In the genomic region with DNA sequence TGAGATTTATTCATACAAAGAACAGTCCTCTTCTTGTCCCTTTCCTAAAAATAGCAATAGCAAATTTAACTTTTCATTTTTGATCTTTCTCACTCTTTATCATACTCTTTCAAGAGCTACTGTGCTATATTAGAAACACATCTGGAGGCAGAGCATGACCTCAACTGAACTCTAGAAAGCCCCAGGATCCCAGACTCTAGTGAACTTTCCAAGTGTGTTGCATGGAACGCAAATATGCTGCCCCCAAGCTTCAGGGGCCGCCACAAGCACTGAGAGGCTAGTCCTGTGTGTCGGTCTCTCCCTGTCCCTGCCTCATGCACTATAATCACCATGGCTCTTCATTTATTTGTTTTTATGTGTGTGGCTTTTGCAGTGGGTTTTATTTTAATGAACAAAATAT, we compare ENCODE assay signal across 23 cellular contexts. TPM values are rescaled to one million over a fixed set of nuclear protein-coding genes. Genes with fewer than 3 reads are reported as not detected.
DNase-seq lines count a peak whose midpoint lies in the region; ATAC-seq and TF ChIP-seq lines count a peak whose summit lies in the region.
"Had no signal": no experiment of that assay in that cellular context is flagged by ENCODE, and none has a peak within 500 bp of the region (broad histone marks: within the 10 kb centered on the region; RNA-seq: fewer than 3 reads in every experiment).

No MANE protein-coding gene starts in this region.

- H3K27me3 ChIP-seq in BLaER1 treated with 17β-estradiol and CSF1 and Interleukin-3, amounts not matched to agents 10 nM and 100 nM: no peaks in the 10 kb centered on the region

- no peaks in the 10 kb centered on the region for H4K20me1 ChIP-seq in BLaER1 treated with 17β-estradiol and CSF1 and Interleukin-3, amounts not matched to agents 10 nM and 100 nM

- no peaks in the 10 kb centered on the region for H3K9me3 Mint-ChIP-seq in HFFc6

- peak overlapping the region; percentile 37; the same call in 1 of the 2 replicates for H3K27ac Mint-ChIP-seq in HFFc6
- H3K27ac Mint-ChIP-seq: CD14-positive monocyte; CD8-positive, alpha-beta memory T cell had no signal

- H3K9ac ChIP-seq in BLaER1 treated with 17β-estradiol and CSF1 and Interleukin-3, amounts not matched to agents 10 nM and 100 nM: no peak overlapping the region

- no peaks in the 10 kb centered on the region for H3K36me3 ChIP-seq in BLaER1 treated with 17β-estradiol and CSF1 and Interleukin-3, amounts not matched to agents 10 nM and 100 nM

- DNase-seq in HFFc6 (no peak), fibroblast of mammary gland (ENCODE audit: low read depth) (peak; percentile 7), sciatic nerve (ENCODE audit: low spot score) (no peak), NCI-H69 (lab: John Stamatoyannopoulos, UW) (no peak)
- DNase-seq in stimulated activated CD4-positive, alpha-beta T cell treated with anti-CD3 and anti-CD28 coated beads, Interleukin-12 subunit alpha, Interleukin-12 subunit beta, amount 100 ng/mL, for 4 hours: no peak
- DNase-seq: CD8-positive, alpha-beta memory T cell; DMS 273 treated with DMSO at 0.1 percent for 48 hours; DMS79; GDM1; KG1; MM.1S; NCI-H1048; NCI-H1417; NCI-H1694; NCI-H2029 treated with DMSO at 0.1 percent for 48 hours; NCI-H446 treated with DMSO at 0.1 percent for 48 hours; NCI-H526 treated with DMSO at 0.1 percent for 48 hours; SIG-M5 had no signal

- H3K36me3 Mint-ChIP-seq in HFFc6 (ENCODE audit: low read depth): no peaks in the 10 kb centered on the region
- H3K36me3 Mint-ChIP-seq: CD14-positive monocyte had no signal

- H3K4me3 ChIP-seq in BLaER1 treated with 17β-estradiol and CSF1 and Interleukin-3, amounts not matched to agents 10 nM and 100 nM: no peak overlapping the region
- H3K4me3 ChIP-seq in fibroblast of mammary gland (ENCODE audit: control insufficient read depth, low read depth, low read length): no peak overlapping the region
- H3K4me3 ChIP-seq: SK-N-MC had no signal

- intact Hi-C loops in sciatic nerve (cut with DNase I): no loop called here

- peak overlapping the region in 6 of 11 experiments; percentile 9 to 23 (median 22); a peak in 8 of 22 replicates for H3K4me2 ChIP-seq in BLaER1 treated with 17β-estradiol and CSF1 and Interleukin-3, amounts not matched to agents 10 nM and 100 nM

- peaks cover 1% of the 10 kb centered on the region; the same call in 1 of the 2 replicates for H3K27me3 Mint-ChIP-seq in HFFc6 (ENCODE audit: insufficient read depth)

- H3K27ac ChIP-seq in BLaER1 treated with 17β-estradiol and CSF1 and Interleukin-3, amounts not matched to agents 10 nM and 100 nM: no peak overlapping the region
- H3K27ac ChIP-seq: RWPE1, SK-N-MC had no signal

- peaks cover 29% of the 10 kb centered on the region for H3K4me1 Mint-ChIP-seq in HFFc6 (ENCODE audit: low read depth)
- H3K4me1 Mint-ChIP-seq: CD14-positive monocyte; CD8-positive, alpha-beta memory T cell had no signal

- TF ChIP-seq CTCF in HFFc6 (IDR thresholded peaks at IDR 0.05) (no peak), fibroblast of mammary gland (conservative IDR thresholded peaks at IDR 0.05; ENCODE audit: control insufficient read depth, insufficient read depth, low read depth, low read length) (no peak)

- peaks cover 0 to 9% (median 2%) of the 10 kb centered on the region in 10 experiments; a peak in 6 of 20 replicates for H3K4me1 ChIP-seq in BLaER1 treated with 17β-estradiol and CSF1 and Interleukin-3, amounts not matched to agents 10 nM and 100 nM

- ATAC-seq in sciatic nerve: peak; percentile 32
- ATAC-seq in HG03460 (IDR thresholded peaks at IDR 0.05; ENCODE audit: unreplicated experiment): no peak

- H3K9me3 ChIP-seq in BLaER1 treated with 17β-estradiol and CSF1 and Interleukin-3, amounts not matched to agents 10 nM and 100 nM (replicated peaks in 1 of 11): no peaks in the 10 kb centered on the region; a peak in 2 of 22 replicates

- no peak overlapping the region; the same call in 1 of the 2 replicates for H3K4me3 Mint-ChIP-seq in HFFc6
- H3K4me3 Mint-ChIP-seq: CD8-positive, alpha-beta memory T cell had no signal

RNA-seq across cellular contexts. Expression of gene ZNF641, which starts 38.7 kb away (rescaled TPM):
- 1 to 10 TPM; 4.2 to 6.4 (median 5.2) TPM for total RNA-seq in HFFc6 (2021; fragmentation: NEBNext Ultra II Directional; extraction: Animal tissue kit (Norgen Biotek cat#: 25700))
- total RNA-seq in sciatic nerve: 24.8 TPM
